16 cellular contexts compared by ENCODE assay signal in genomic region chr20:36311854-36312723, GRCh38.
"Had no signal": no experiment of that assay in that cellular context is flagged by ENCODE, and none has a peak within 500 bp of the region (broad histone marks: within the 10 kb centered on the region; RNA-seq: fewer than 3 reads in every experiment).

No MANE protein-coding gene starts in this region.

- H3K27ac Mint-ChIP-seq: activated B cell treated with CpG ODN at 0.5 μM for 24 hours; activated T-helper 17 cell treated with anti-CD3 and anti-CD28 coated beads, Interleukin-2, amount 50 U/mL, for 72 hours; brain; naive thymus-derived CD4-positive, alpha-beta T cell; T-helper 17 cell had no signal

- H3K4me1 ChIP-seq: prostate gland, testis had no signal

- H3K4me3 ChIP-seq: prostate gland, testis had no signal

- H3K4me3 Mint-ChIP-seq: activated B cell treated with CpG ODN at 0.5 μM for 24 hours; activated T-helper 17 cell treated with anti-CD3 and anti-CD28 coated beads, Interleukin-2, amount 50 U/mL, for 72 hours; brain; naive thymus-derived CD4-positive, alpha-beta T cell; T-helper 17 cell had no signal

- H3K36me3 Mint-ChIP-seq: brain; naive thymus-derived CD4-positive, alpha-beta T cell had no signal

- H3K36me3 ChIP-seq: neutrophil, prostate gland had no signal

- H3K9me3 Mint-ChIP-seq: activated B cell treated with CpG ODN at 0.5 μM for 24 hours; activated T-helper 17 cell treated with anti-CD3 and anti-CD28 coated beads, Interleukin-2, amount 50 U/mL, for 72 hours had no signal

- ATAC-seq: activated T-helper 17 cell treated with anti-CD3 and anti-CD28 coated beads, Interleukin-2, amount 50 U/mL, for 72 hours; left cardiac atrium; naive thymus-derived CD4-positive, alpha-beta T cell; stimulated activated naive CD8-positive, alpha-beta T cell treated with anti-CD3 and anti-CD28 coated beads, Interleukin-15, Interleukin-2, amounts not matched to agents 100 U/mL and 50 U/mL, for 24 hours; T-helper 17 cell had no signal

- H3K9me3 ChIP-seq: neutrophil, prostate gland, testis had no signal

- H3K27ac ChIP-seq: neutrophil, prostate gland, testis had no signal

- H3K27me3 ChIP-seq: testis had no signal

- DNase-seq: activated B cell treated with CpG ODN at 0.5 μM for 24 hours; activated CD4-positive, alpha-beta T cell treated with anti-CD3 and anti-CD28 coated beads, Interleukin-2, amount 50 U/mL, for 1 hour; activated naive CD4-positive, alpha-beta T cell treated with anti-CD3 and anti-CD28 coated beads, Interleukin-2, amount 50 U/mL, for 16 hours; amniotic stem cell; dermis blood vessel endothelial cell; erythroblast; left cardiac atrium; naive thymus-derived CD4-positive, alpha-beta T cell; stimulated activated CD4-positive, alpha-beta T cell treated with anti-CD3 and anti-CD28 coated beads, Interleukin-2, amount 100 ng/mL, for 48 hours; stimulated activated naive CD8-positive, alpha-beta T cell treated with anti-CD3 and anti-CD28 coated beads, Interleukin-15, Interleukin-2, amounts not matched to agents 100 U/mL and 50 U/mL, for 24 hours; T-helper 17 cell; testis had no signal
